ENCODE assay signal across 10 cellular contexts in the genomic region with DNA sequence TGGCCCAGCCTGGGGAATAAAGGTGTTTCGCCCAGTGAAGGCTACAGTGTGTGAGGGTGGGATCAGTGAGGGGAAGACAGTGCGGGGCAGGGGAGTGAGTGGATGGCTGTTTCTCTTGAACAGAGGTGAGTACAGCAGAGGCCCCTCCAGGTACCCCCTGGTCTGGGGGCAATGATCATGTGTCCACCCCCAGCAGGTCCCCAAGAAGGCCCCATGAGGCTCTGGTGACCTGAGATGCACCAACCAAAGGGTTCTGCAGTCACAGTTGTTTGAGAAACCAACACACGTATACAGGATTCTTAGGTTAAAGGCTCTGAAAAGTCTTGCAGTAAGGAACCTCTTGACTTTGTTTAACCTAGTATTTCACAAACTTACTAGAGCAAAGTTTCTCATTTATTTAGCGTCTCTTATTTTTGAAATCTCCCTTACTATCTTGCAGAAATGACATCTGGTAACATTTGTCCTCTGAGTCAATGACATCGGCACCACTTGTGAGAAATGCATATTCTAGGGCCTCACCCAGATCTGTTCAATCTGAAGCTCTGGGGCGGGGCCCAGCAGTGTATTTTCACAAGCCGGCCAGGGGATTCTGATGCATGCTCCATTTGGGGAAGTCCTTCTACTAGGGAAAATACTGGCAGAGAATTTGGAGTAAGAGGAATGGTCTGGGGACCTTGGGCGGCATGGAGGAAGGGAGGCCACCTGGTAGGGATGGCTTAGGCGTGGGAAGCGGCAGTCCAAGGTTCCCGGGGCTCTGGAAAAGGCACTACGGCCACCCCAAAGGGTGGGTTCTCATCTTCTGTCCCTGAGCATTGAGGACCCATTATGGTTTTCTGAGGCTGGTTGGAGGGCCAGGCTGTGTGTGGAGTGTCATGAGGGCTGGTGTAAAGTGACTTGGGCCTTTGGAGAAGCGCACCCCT.
DNase-seq lines count a peak whose midpoint lies in the region; ATAC-seq and TF ChIP-seq lines count a peak whose summit lies in the region.
"Had no signal": no experiment of that assay in that cellular context is flagged by ENCODE, and none has a peak within 500 bp of the region (broad histone marks: within the 10 kb centered on the region; RNA-seq: fewer than 3 reads in every experiment).

No MANE protein-coding gene starts in this region.

- no peak overlapping the region for H3K4me3 ChIP-seq in thoracic aorta

- H3K4me1 Mint-ChIP-seq in activated CD8-positive, alpha-beta memory T cell treated with anti-CD3 and anti-CD28 coated beads, Interleukin-2, amount 10 ng/mL, durations not matched to agents 7 days and 5 days: peaks cover 12% of the 10 kb centered on the region
- peaks cover 7% of the 10 kb centered on the region for H3K4me1 Mint-ChIP-seq in activated naive CD8-positive, alpha-beta T cell treated with anti-CD3 and anti-CD28 coated beads, Interleukin-2, amount 10 ng/mL, durations not matched to agents 7 days and 5 days
- H3K4me1 Mint-ChIP-seq in memory B cell (peaks cover 10% of the 10 kb centered on the region), HFFc6 (ENCODE audit: low read depth) (no peaks in the 10 kb centered on the region)

- TF ChIP-seq CTCF in thoracic aorta (IDR thresholded peaks at IDR 0.05): no peak
- no peak for TF ChIP-seq CTCF in HFFc6 (IDR thresholded peaks at IDR 0.05)

- H3K4me3 Mint-ChIP-seq in activated CD8-positive, alpha-beta memory T cell treated with anti-CD3 and anti-CD28 coated beads, Interleukin-2, amount 10 ng/mL, durations not matched to agents 7 days and 5 days: peak overlapping the region; percentile 23
- H3K4me3 Mint-ChIP-seq in activated naive CD8-positive, alpha-beta T cell treated with anti-CD3 and anti-CD28 coated beads, Interleukin-2, amount 10 ng/mL, durations not matched to agents 7 days and 5 days: peak overlapping the region; percentile 54
- H3K4me3 Mint-ChIP-seq in memory B cell: peak overlapping the region; percentile 79
- no peak overlapping the region for H3K4me3 Mint-ChIP-seq in HFFc6

- peak overlapping the region; percentile 80 to 92 for H3K27ac ChIP-seq in thoracic aorta
- H3K27ac ChIP-seq: testis had no signal

- no peak overlapping the region for H3K27ac Mint-ChIP-seq in activated CD8-positive, alpha-beta memory T cell treated with anti-CD3 and anti-CD28 coated beads, Interleukin-2, amount 10 ng/mL, durations not matched to agents 7 days and 5 days
- no peak overlapping the region for H3K27ac Mint-ChIP-seq in activated naive CD8-positive, alpha-beta T cell treated with anti-CD3 and anti-CD28 coated beads, Interleukin-2, amount 10 ng/mL, durations not matched to agents 7 days and 5 days
- H3K27ac Mint-ChIP-seq in memory B cell (no peak overlapping the region), HFFc6 (no peak overlapping the region)

- POLR2A ChIA-PET in activated naive CD8-positive, alpha-beta T cell treated with anti-CD3 and anti-CD28 coated beads, Interleukin-2, amount 10 ng/mL, durations not matched to agents 7 days and 5 days (lab: Charles Lee): no interaction called here

- H3K4me1 ChIP-seq in thoracic aorta (ENCODE audit: control insufficient read depth in 1 of 2, low read depth in 2 of 2): peaks cover 30 to 73% of the 10 kb centered on the region in 2 donors

- peaks cover under 1% of the 10 kb centered on the region for H3K27me3 Mint-ChIP-seq in activated CD8-positive, alpha-beta memory T cell treated with anti-CD3 and anti-CD28 coated beads, Interleukin-2, amount 10 ng/mL, durations not matched to agents 7 days and 5 days
- H3K27me3 Mint-ChIP-seq in activated naive CD8-positive, alpha-beta T cell treated with anti-CD3 and anti-CD28 coated beads, Interleukin-2, amount 10 ng/mL, durations not matched to agents 7 days and 5 days: peaks cover 2% of the 10 kb centered on the region
- H3K27me3 Mint-ChIP-seq in memory B cell (peaks cover 8% of the 10 kb centered on the region), HFFc6 (ENCODE audit: insufficient read depth) (peaks cover 5% of the 10 kb centered on the region; the same call in 1 of the 2 replicates)

- CTCF ChIA-PET in activated CD8-positive, alpha-beta memory T cell treated with anti-CD3 and anti-CD28 coated beads, Interleukin-2, amount 10 ng/mL, durations not matched to agents 7 days and 5 days (lab: Charles Lee): no interaction called here

- no peaks in the 10 kb centered on the region for H3K36me3 ChIP-seq in thoracic aorta

- H3K9me3 ChIP-seq in thoracic aorta: no peaks in the 10 kb centered on the region
- H3K9me3 ChIP-seq: testis had no signal

- no peaks in the 10 kb centered on the region for H3K36me3 Mint-ChIP-seq in activated CD8-positive, alpha-beta memory T cell treated with anti-CD3 and anti-CD28 coated beads, Interleukin-2, amount 10 ng/mL, durations not matched to agents 7 days and 5 days
- H3K36me3 Mint-ChIP-seq in activated naive CD8-positive, alpha-beta T cell treated with anti-CD3 and anti-CD28 coated beads, Interleukin-2, amount 10 ng/mL, durations not matched to agents 7 days and 5 days: peaks cover 1% of the 10 kb centered on the region
- H3K36me3 Mint-ChIP-seq in memory B cell (no peaks in the 10 kb centered on the region), HFFc6 (ENCODE audit: low read depth) (no peaks in the 10 kb centered on the region)

- no peak for ATAC-seq in activated CD8-positive, alpha-beta memory T cell treated with anti-CD3 and anti-CD28 coated beads, Interleukin-2, amount 10 ng/mL, durations not matched to agents 7 days and 5 days
- no peak for ATAC-seq in activated naive CD8-positive, alpha-beta T cell treated with anti-CD3 and anti-CD28 coated beads, Interleukin-2, amount 10 ng/mL, durations not matched to agents 7 days and 5 days (ENCODE audit: low read depth)
- ATAC-seq in memory B cell (ENCODE audit: low read depth) (no peak), thoracic aorta (ENCODE audit: insufficient number of reproducible peaks, low FRiP score, low read depth) (no peak), HG03196 (IDR thresholded peaks at IDR 0.05; ENCODE audit: unreplicated experiment) (no peak)

- no peaks in the 10 kb centered on the region for H3K27me3 ChIP-seq in thoracic aorta (replicated peaks; ENCODE audit: insufficient read depth)
- H3K27me3 ChIP-seq: testis had no signal

- no peaks in the 10 kb centered on the region for H3K9me3 Mint-ChIP-seq in activated CD8-positive, alpha-beta memory T cell treated with anti-CD3 and anti-CD28 coated beads, Interleukin-2, amount 10 ng/mL, durations not matched to agents 7 days and 5 days (ENCODE audit: low read depth)
- no peaks in the 10 kb centered on the region for H3K9me3 Mint-ChIP-seq in activated naive CD8-positive, alpha-beta T cell treated with anti-CD3 and anti-CD28 coated beads, Interleukin-2, amount 10 ng/mL, durations not matched to agents 7 days and 5 days
- H3K9me3 Mint-ChIP-seq in memory B cell: no peaks in the 10 kb centered on the region
- peaks cover 4% of the 10 kb centered on the region; the same call in 1 of the 2 replicates for H3K9me3 Mint-ChIP-seq in HFFc6

- no peak for DNase-seq in activated CD8-positive, alpha-beta memory T cell treated with anti-CD3 and anti-CD28 coated beads, Interleukin-2, amount 10 ng/mL, durations not matched to agents 7 days and 5 days
- DNase-seq in activated CD8-positive, alpha-beta memory T cell treated with anti-CD3 and anti-CD28 coated beads, Interleukin-2, amount 50 U/mL, for 4 hours: no peak
- DNase-seq in activated naive CD8-positive, alpha-beta T cell treated with anti-CD3 and anti-CD28 coated beads, Interleukin-2, amount 10 ng/mL, durations not matched to agents 7 days and 5 days: no peak
- DNase-seq in memory B cell (ENCODE audit: low spot score in 2 of 2) (no peak), thoracic aorta (ENCODE audit: low spot score) (no peak), HFFc6 (no peak)
- DNase-seq in stimulated activated CD4-positive, alpha-beta T cell treated with anti-CD3 and anti-CD28 coated beads, Interleukin-4, amount 100 ng/mL, for 1 hour: no peak
- DNase-seq: ACHN, testis had no signal
